15 cellular contexts compared by ENCODE assay signal in the genomic region with DNA sequence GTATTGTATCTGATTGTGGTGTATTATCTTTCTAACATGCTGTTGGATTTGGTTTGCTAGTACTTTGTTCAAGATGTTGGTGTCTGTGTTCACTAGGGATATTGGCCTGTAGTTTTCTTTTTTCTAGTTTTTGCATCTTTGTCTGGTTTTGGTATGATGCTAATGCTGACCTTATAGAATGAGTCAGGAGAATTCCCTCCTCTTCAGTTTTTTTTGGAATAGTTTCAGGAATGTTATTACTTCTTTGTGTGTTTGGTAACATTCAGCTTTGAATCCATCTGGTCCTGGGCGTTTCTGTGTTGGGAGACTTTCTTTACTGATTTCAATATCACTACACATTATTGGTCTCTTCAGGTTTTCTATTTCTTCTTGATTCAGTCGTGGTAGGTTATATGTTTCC.
A peak's percentile ranks its signal among the peaks of the same experiment; 100 is the strongest.
DNase-seq lines count a peak whose midpoint lies in the region; ATAC-seq and TF ChIP-seq lines count a peak whose summit lies in the region.
"Had no signal": no experiment of that assay in that cellular context is flagged by ENCODE, and none has a peak within 500 bp of the region (broad histone marks: within the 10 kb centered on the region; RNA-seq: fewer than 3 reads in every experiment).

No MANE protein-coding gene starts in this region.

- H3K27me3 Mint-ChIP-seq in endothelial cell (ENCODE audit: unreplicated experiment): no peaks in the 10 kb centered on the region
- H3K27me3 Mint-ChIP-seq: brain had no signal

- 93% methylated on average over 2 of the region's 2 CpGs for WGBS in heart right ventricle, 2 donors

- peaks cover 0 to 52% (median 15%) of the 10 kb centered on the region in 9 donors for H3K36me3 ChIP-seq in heart right ventricle

- H3K4me1 ChIP-seq in heart right ventricle: no peaks in the 10 kb centered on the region
- H3K4me1 ChIP-seq: heart left ventricle, suprapubic skin had no signal

- no peak overlapping the region for H3K4me3 ChIP-seq in heart right ventricle
- H3K4me3 ChIP-seq: heart left ventricle, suprapubic skin had no signal

- peaks cover 34% of the 10 kb centered on the region for H3K36me3 Mint-ChIP-seq in endothelial cell (ENCODE audit: low read depth, unreplicated experiment)

- no peak for ATAC-seq in GM18519 (IDR thresholded peaks at IDR 0.05; ENCODE audit: low FRiP score, unreplicated experiment)
- no peak for ATAC-seq in heart right ventricle
- ATAC-seq: heart left ventricle had no signal

- H3K9me3 Mint-ChIP-seq in endothelial cell (ENCODE audit: unreplicated experiment): no peaks in the 10 kb centered on the region

- TF ChIP-seq CTCF in endothelial cell (IDR thresholded peaks at IDR 0.05; ENCODE audit: unreplicated experiment): no peak
- no peak for TF ChIP-seq CTCF in heart right ventricle (IDR thresholded peaks at IDR 0.05)

- peak; percentile 87 for DNase-seq in EH (ENCODE audit: low read depth)
- DNase-seq in NCI-H226: peak; percentile 49
- no peak for DNase-seq in endothelial cell (ENCODE audit: low spot score)
- peak; percentile 1 for DNase-seq in pulmonary artery endothelial cell (ENCODE audit: low read depth, low spot score)
- no peak for DNase-seq in COR-L47 (lab: John Stamatoyannopoulos, UW)
- DNase-seq in DMS53 (lab: John Stamatoyannopoulos, UW): no peak
- no peak for DNase-seq in heart right ventricle
- DNase-seq: effector memory CD4-positive, alpha-beta T cell; heart left ventricle; KBM-7; NCI-H524; stimulated activated CD4-positive, alpha-beta T cell treated with anti-CD3 and anti-CD28 coated beads, Interleukin-15, amount 100 ng/mL, for 24 hours had no signal

- no peaks in the 10 kb centered on the region for H3K27me3 ChIP-seq in heart right ventricle
- H3K27me3 ChIP-seq: heart left ventricle, suprapubic skin had no signal

- H3K4me3 Mint-ChIP-seq in endothelial cell (ENCODE audit: unreplicated experiment): peak overlapping the region; percentile 43
- H3K4me3 Mint-ChIP-seq: brain had no signal

- H3K27ac ChIP-seq in heart right ventricle: no peak overlapping the region
- H3K27ac ChIP-seq: heart left ventricle, suprapubic skin had no signal

- no peak overlapping the region for H3K27ac Mint-ChIP-seq in endothelial cell (ENCODE audit: unreplicated experiment)
- H3K27ac Mint-ChIP-seq: brain had no signal

- H3K4me1 Mint-ChIP-seq in endothelial cell (ENCODE audit: unreplicated experiment): no peaks in the 10 kb centered on the region
- H3K4me1 Mint-ChIP-seq: brain had no signal

- H3K9me3 ChIP-seq in heart right ventricle: peaks cover 0 to 34% (median 12%) of the 10 kb centered on the region in 11 donors

- intact Hi-C loops in heart right ventricle (cut with DNase I): no loop called here

Comparison
In these comparisons a context has a peak if more than half of its experiments do, and no peak if none do; other contexts are left out.
1. DNase-seq: peak in EH (single experiment), NCI-H226 (single experiment) and pulmonary artery endothelial cell (single experiment); none in endothelial cell (single experiment), COR-L47 (single experiment), DMS53 (single experiment) and heart right ventricle (0 of 2).